12 cellular contexts compared by ENCODE assay signal in genomic region chr3:151537751-151538150, GRCh38.
DNase-seq lines count a peak whose midpoint lies in the region; ATAC-seq lines count a peak whose summit lies in the region.
"Had no signal": no experiment of that assay in that cellular context is flagged by ENCODE, and none has a peak within 500 bp of the region (broad histone marks: within the 10 kb centered on the region; RNA-seq: fewer than 3 reads in every experiment).

No MANE protein-coding gene starts in this region.

- H3K27ac ChIP-seq in muscle layer of colon (ENCODE audit: low read depth, low read length), result peak overlapping the region; percentile 37

- H3K36me3 ChIP-seq in muscle layer of colon (ENCODE audit: insufficient read depth, low read length), result no peaks in the 10 kb centered on the region

- DNase-seq in Right ventricle myocardium inferior (ENCODE audit: missing footprints) (no peak), cardiac septum (ENCODE audit: low spot score) (no peak), dedifferentiated amniotic fluid mesenchymal stem cell (ENCODE audit: extremely low spot score) (peak; percentile 34)
- no peak for DNase-seq in activated CD4-positive, alpha-beta memory T cell treated with anti-CD3 and anti-CD28 coated beads for 36 hours
- no peak for DNase-seq in activated CD8-positive, alpha-beta memory T cell treated with anti-CD3 and anti-CD28 coated beads for 24 hours
- DNase-seq in activated naive CD4-positive, alpha-beta T cell treated with anti-CD3 and anti-CD28 coated beads, Interleukin-2, amount 10 ng/mL, durations not matched to agents 7 days and 5 days, result no peak
- DNase-seq: 8988T; activated naive CD8-positive, alpha-beta T cell treated with anti-CD3 and anti-CD28 coated beads, Interleukin-2, amount 50 U/mL, for 24 hours; midbrain; NCI-H446 treated with DMSO at 0.1 percent for 48 hours had no signal

- H3K4me3 ChIP-seq in muscle layer of colon (ENCODE audit: low read depth in 1 of 2, low read length in 2 of 2), result no peak overlapping the region

- ATAC-seq in Right ventricle myocardium inferior (peak; percentile 31), GM18858 (IDR thresholded peaks at IDR 0.05; ENCODE audit: unreplicated experiment) (no peak)
- ATAC-seq: activated naive CD8-positive, alpha-beta T cell treated with anti-CD3 and anti-CD28 coated beads, Interleukin-2, amount 50 U/mL, for 24 hours had no signal

- H3K27me3 ChIP-seq in muscle layer of colon (ENCODE audit: control insufficient read depth in 1 of 2, insufficient read depth in 2 of 2, low read length in 2 of 2), result no peaks in the 10 kb centered on the region

- H3K9me3 ChIP-seq in muscle layer of colon (ENCODE audit: low read length), result no peaks in the 10 kb centered on the region

- no peaks in the 10 kb centered on the region for H3K27me3 Mint-ChIP-seq in activated CD4-positive, alpha-beta memory T cell treated with anti-CD3 and anti-CD28 coated beads for 36 hours
- no peaks in the 10 kb centered on the region for H3K27me3 Mint-ChIP-seq in activated naive CD4-positive, alpha-beta T cell treated with anti-CD3 and anti-CD28 coated beads, Interleukin-2, amount 10 ng/mL, durations not matched to agents 7 days and 5 days
- H3K27me3 Mint-ChIP-seq: activated naive CD8-positive, alpha-beta T cell treated with anti-CD3 and anti-CD28 coated beads, Interleukin-2, amount 50 U/mL, for 24 hours had no signal

- H3K27ac Mint-ChIP-seq in activated CD4-positive, alpha-beta memory T cell treated with anti-CD3 and anti-CD28 coated beads for 36 hours, result no peak overlapping the region
- no peak overlapping the region for H3K27ac Mint-ChIP-seq in activated naive CD4-positive, alpha-beta T cell treated with anti-CD3 and anti-CD28 coated beads, Interleukin-2, amount 10 ng/mL, durations not matched to agents 7 days and 5 days
- H3K27ac Mint-ChIP-seq: activated naive CD8-positive, alpha-beta T cell treated with anti-CD3 and anti-CD28 coated beads, Interleukin-2, amount 50 U/mL, for 24 hours had no signal

- H3K4me1 Mint-ChIP-seq in activated CD4-positive, alpha-beta memory T cell treated with anti-CD3 and anti-CD28 coated beads for 36 hours (ENCODE audit: low read depth), result no peaks in the 10 kb centered on the region
- no peaks in the 10 kb centered on the region for H3K4me1 Mint-ChIP-seq in activated naive CD4-positive, alpha-beta T cell treated with anti-CD3 and anti-CD28 coated beads, Interleukin-2, amount 10 ng/mL, durations not matched to agents 7 days and 5 days
- H3K4me1 Mint-ChIP-seq: activated naive CD8-positive, alpha-beta T cell treated with anti-CD3 and anti-CD28 coated beads, Interleukin-2, amount 50 U/mL, for 24 hours had no signal

- no peak overlapping the region for H3K4me3 Mint-ChIP-seq in activated CD4-positive, alpha-beta memory T cell treated with anti-CD3 and anti-CD28 coated beads for 36 hours
- no peak overlapping the region for H3K4me3 Mint-ChIP-seq in activated naive CD4-positive, alpha-beta T cell treated with anti-CD3 and anti-CD28 coated beads, Interleukin-2, amount 10 ng/mL, durations not matched to agents 7 days and 5 days
- H3K4me3 Mint-ChIP-seq: activated naive CD8-positive, alpha-beta T cell treated with anti-CD3 and anti-CD28 coated beads, Interleukin-2, amount 50 U/mL, for 24 hours had no signal

- CTCF ChIA-PET in activated CD4-positive, alpha-beta memory T cell treated with anti-CD3 and anti-CD28 coated beads for 36 hours (lab: Charles Lee), result no interaction called here
- CTCF ChIA-PET in activated naive CD4-positive, alpha-beta T cell treated with anti-CD3 and anti-CD28 coated beads, Interleukin-2, amount 10 ng/mL, durations not matched to agents 7 days and 5 days (lab: Charles Lee), result no interaction called here

- no peaks in the 10 kb centered on the region for H3K9me3 Mint-ChIP-seq in activated CD4-positive, alpha-beta memory T cell treated with anti-CD3 and anti-CD28 coated beads for 36 hours
- H3K9me3 Mint-ChIP-seq in activated naive CD4-positive, alpha-beta T cell treated with anti-CD3 and anti-CD28 coated beads, Interleukin-2, amount 10 ng/mL, durations not matched to agents 7 days and 5 days, result no peaks in the 10 kb centered on the region
- H3K9me3 Mint-ChIP-seq: activated naive CD8-positive, alpha-beta T cell treated with anti-CD3 and anti-CD28 coated beads, Interleukin-2, amount 50 U/mL, for 24 hours had no signal

- intact Hi-C loops in Right ventricle myocardium inferior (cut with DNase I) (no loop called here), cardiac septum (cut with DNase I) (no loop called here)
- intact Hi-C loops in activated CD4-positive, alpha-beta memory T cell treated with anti-CD3 and anti-CD28 coated beads for 36 hours (cut with micrococcal nuclease), result no loop called here

- H3K4me1 ChIP-seq in muscle layer of colon (ENCODE audit: insufficient read depth, low read length), result no peaks in the 10 kb centered on the region

- H3K9ac ChIP-seq in muscle layer of colon (ENCODE audit: low read length), result no peak overlapping the region

- no peaks in the 10 kb centered on the region for H3K36me3 Mint-ChIP-seq in activated CD4-positive, alpha-beta memory T cell treated with anti-CD3 and anti-CD28 coated beads for 36 hours
- no peaks in the 10 kb centered on the region for H3K36me3 Mint-ChIP-seq in activated naive CD4-positive, alpha-beta T cell treated with anti-CD3 and anti-CD28 coated beads, Interleukin-2, amount 10 ng/mL, durations not matched to agents 7 days and 5 days

- POLR2A ChIA-PET in activated CD4-positive, alpha-beta memory T cell treated with anti-CD3 and anti-CD28 coated beads for 36 hours (lab: Charles Lee), result no interaction called here
